Comparison of ENCODE assay signal across 1 cellular context in genomic region chr3:96814581-96815567, GRCh38.
TF ChIP-seq lines count a peak whose summit lies in the region.

EPHA6 (plus strand) TSS chr3:96814594.

TF ChIP-seq in A549, 52 proteins besides CTCF, POLR2A, EP300 and RAD21 (continued from another document):
- no peak for TF ChIP-seq MAX (IDR thresholded peaks at IDR 0.05)
- TF ChIP-seq JUNB (IDR thresholded peaks at IDR 0.05): no peak
- TF ChIP-seq CHD2 (IDR thresholded peaks at IDR 0.05; ENCODE audit: low read length, partially characterized antibody): no peak
- TF ChIP-seq HOXB5 (CRISPR knock-in tag; IDR thresholded peaks at IDR 0.05): no peak
